ENCODE assay signal across 6 cellular contexts in the genomic region with DNA sequence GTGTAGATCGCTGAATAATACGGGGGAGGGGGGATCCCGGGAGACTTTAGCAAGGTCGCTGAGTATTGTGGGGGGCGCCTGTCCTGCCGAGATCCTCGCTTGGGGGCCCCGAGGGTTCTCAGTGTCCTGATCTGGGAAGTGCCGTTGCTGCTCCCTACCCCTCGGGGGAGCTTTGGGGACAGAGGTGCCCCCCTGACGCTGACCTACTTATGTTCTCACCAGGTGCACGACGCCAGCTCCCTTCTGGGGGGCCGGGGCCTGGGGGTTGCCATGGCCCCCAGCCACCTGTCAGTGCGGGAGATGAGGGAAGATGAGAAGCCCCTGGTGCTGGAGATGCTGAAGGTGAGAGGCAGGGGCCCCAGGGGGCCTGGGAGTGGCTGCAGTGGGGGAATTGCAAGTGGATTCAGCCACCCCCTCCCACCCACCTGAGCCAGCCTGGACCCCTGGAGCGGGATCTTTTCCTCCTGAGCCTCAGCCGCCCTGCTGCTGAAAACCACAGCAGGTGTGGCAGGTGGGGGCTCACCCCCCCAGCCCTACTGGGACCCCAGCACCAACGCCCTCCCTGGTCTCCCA. TPM values are rescaled to one million over a fixed set of nuclear protein-coding genes. Genes with fewer than 3 reads are reported as not detected.
DNase-seq lines count a peak whose midpoint lies in the region; TF ChIP-seq lines count a peak whose summit lies in the region.

No MANE protein-coding gene starts in this region.

- no peaks in the 10 kb centered on the region for H3K36me3 Mint-ChIP-seq in activated naive CD8-positive, alpha-beta T cell treated with anti-CD3 and anti-CD28 coated beads for 36 hours

- H3K36me3 ChIP-seq in muscle layer of duodenum (ENCODE audit: control insufficient read depth in 1 of 2, insufficient read depth in 2 of 2, low read length in 2 of 2): peaks cover 0 to 19% of the 10 kb centered on the region in 2 donors

- H3K27ac Mint-ChIP-seq in activated naive CD8-positive, alpha-beta T cell treated with anti-CD3 and anti-CD28 coated beads for 36 hours: peak overlapping the region; percentile 82

- no peaks in the 10 kb centered on the region for H3K9me3 ChIP-seq in muscle layer of duodenum (ENCODE audit: control insufficient read depth in 1 of 2, low read length in 2 of 2)

- H3K27me3 Mint-ChIP-seq in activated naive CD8-positive, alpha-beta T cell treated with anti-CD3 and anti-CD28 coated beads for 36 hours: no peaks in the 10 kb centered on the region

- no peaks in the 10 kb centered on the region for H3K27me3 ChIP-seq in muscle layer of duodenum (ENCODE audit: low read depth, low read length)

- DNase-seq in GM20000 (ENCODE audit: low spot score): peak; percentile 42
- DNase-seq in activated naive CD8-positive, alpha-beta T cell treated with anti-CD3 and anti-CD28 coated beads for 36 hours: no peak
- DNase-seq in GOT3 (lab: John Stamatoyannopoulos, UW): no peak
- DNase-seq in kidney tubule cell (ENCODE audit: low spot score): no peak
- DNase-seq in GF-D8 (lab: John Stamatoyannopoulos, UW): no peak

- peaks cover 3 to 63% of the 10 kb centered on the region in 2 donors for H3K4me1 ChIP-seq in muscle layer of duodenum (ENCODE audit: control insufficient read depth in 1 of 2, insufficient read depth in 2 of 2, low read length in 2 of 2)

- H3K4me3 ChIP-seq in muscle layer of duodenum (ENCODE audit: low read depth in 1 of 2, low read length in 2 of 2): peak overlapping the region in 1 of 2 donors; percentile 64

- H3K27ac ChIP-seq in muscle layer of duodenum (ENCODE audit: low read length): peak overlapping the region; percentile 39

- H3K9me3 Mint-ChIP-seq in activated naive CD8-positive, alpha-beta T cell treated with anti-CD3 and anti-CD28 coated beads for 36 hours: no peaks in the 10 kb centered on the region

- H3K4me1 Mint-ChIP-seq in activated naive CD8-positive, alpha-beta T cell treated with anti-CD3 and anti-CD28 coated beads for 36 hours: peaks cover 18% of the 10 kb centered on the region

- TF ChIP-seq CTCF in GM20000 (IDR thresholded peaks at IDR 0.05; ENCODE audit: extremely low read depth, missing control alignments): no peak

- H3K4me3 Mint-ChIP-seq in activated naive CD8-positive, alpha-beta T cell treated with anti-CD3 and anti-CD28 coated beads for 36 hours: peak overlapping the region; percentile 84

RNA-seq across cellular contexts. Expression of a gene that starts 0.5 kb away (rescaled TPM):
- 10 to 100 TPM; 24.8 to 24.9 TPM for total RNA-seq in activated naive CD8-positive, alpha-beta T cell treated with anti-CD3 and anti-CD28 coated beads for 36 hours

RNA-seq across cellular contexts. Expression of a gene that starts 2.7 kb away (rescaled TPM):
- total RNA-seq in activated naive CD8-positive, alpha-beta T cell treated with anti-CD3 and anti-CD28 coated beads for 36 hours: 1 to 10 TPM in 1 of 2 experiments, under 1 TPM in 1; 0.46 to 1.4 TPM

RNA-seq across cellular contexts. Expression of a gene that starts 9.1 kb away (rescaled TPM):
- 10 to 100 TPM in 1 of 2 experiments, 1 to 10 TPM in 1; 8.8 to 10.3 TPM for total RNA-seq in activated naive CD8-positive, alpha-beta T cell treated with anti-CD3 and anti-CD28 coated beads for 36 hours

RNA-seq across cellular contexts. Expression of a gene that starts 21.0 kb away (rescaled TPM):
- not detected for total RNA-seq in activated naive CD8-positive, alpha-beta T cell treated with anti-CD3 and anti-CD28 coated beads for 36 hours

RNA-seq across cellular contexts. Expression of a gene that starts 24.1 kb away (rescaled TPM):
- 10 to 100 TPM; 35.7 to 37.5 TPM for total RNA-seq in activated naive CD8-positive, alpha-beta T cell treated with anti-CD3 and anti-CD28 coated beads for 36 hours
